ENCODE assay signal across 8 cellular contexts in genomic region chr22:20319745-20320658, GRCh38. TPM values are rescaled to one million over a fixed set of nuclear protein-coding genes. Genes with fewer than 3 reads are reported as not detected.
DNase-seq lines count a peak whose midpoint lies in the region; ATAC-seq and TF ChIP-seq lines count a peak whose summit lies in the region.

DGCR6L (minus strand) TSS chr22:20320060; CDS start chr22:20319988, 72 bp downstream.

- H2AFZ ChIP-seq in OCI-LY1 (ENCODE audit: low read length), result no peak within 1 kb of the TSS

- H4K20me1 ChIP-seq in OCI-LY1 (ENCODE audit: insufficient read depth, low read length), result no peaks in the 10 kb centered on the region

- peaks cover 54% of the 10 kb centered on the region for H3K4me1 ChIP-seq in CD8-positive, alpha-beta memory T cell (ENCODE audit: insufficient read depth, low read length)
- peaks cover 25% of the 10 kb centered on the region for H3K4me1 ChIP-seq in OCI-LY1 (ENCODE audit: insufficient read depth, low read length, severe bottlenecking)

- no peaks in the 10 kb centered on the region for H3F3A ChIP-seq in OCI-LY1 (ENCODE audit: insufficient read depth, low read length)

- CTCF ChIA-PET in CD8-positive, alpha-beta memory T cell (lab: Charles Lee), result interaction anchor here (1.0 to 2.0 kb wide), 5 partner anchors 25 to 98 kb away, joined by 3 to 7 read pairs (median 4); no protein-coding TSS in a partner anchor

- H3K27ac Mint-ChIP-seq in CD8-positive, alpha-beta memory T cell, result peak within 1 kb of the TSS; percentile 81 to 96 (median 93)

- H3K4me1 Mint-ChIP-seq in CD8-positive, alpha-beta memory T cell, result peaks cover 45 to 73% (median 62%) of the 10 kb centered on the region in 3 donors

- peak; percentile 95 to 97 (median 95) for DNase-seq in CD8-positive, alpha-beta memory T cell
- peak; percentile 99 for DNase-seq in HT-29 (ENCODE audit: low spot score)
- DNase-seq in activated T-cell treated with anti-CD3 and anti-CD28 coated beads for 1 hour (ENCODE audit: low read depth), result peak; percentile 99
- DNase-seq in epidermal melanocyte (ENCODE audit: insufficient read length, low spot score), result peak; percentile 98
- DNase-seq in midbrain (lab: John Stamatoyannopoulos, UW), result peak; percentile 93
- DNase-seq in stimulated activated CD8-positive, alpha-beta memory T cell treated with anti-CD3 and anti-CD28 coated beads, Interleukin-15, amount 100 ng/mL, for 48 hours (ENCODE audit: low read depth in 2 of 2), result peak; percentile 95 to 97

- peak within 1 kb of the TSS; percentile 90 for H3K4me3 ChIP-seq in CD8-positive, alpha-beta memory T cell (ENCODE audit: low read length)
- H3K4me3 ChIP-seq in OCI-LY1 (ENCODE audit: low read depth, low read length, poor library complexity, severe bottlenecking), result peak within 1 kb of the TSS; percentile 77

- no peaks in the 10 kb centered on the region for H3K9me3 Mint-ChIP-seq in CD8-positive, alpha-beta memory T cell

- peak within 1 kb of the TSS; percentile 82 for H3K9ac ChIP-seq in OCI-LY1 (ENCODE audit: low read length)

- H3K27ac ChIP-seq in CD8-positive, alpha-beta memory T cell (ENCODE audit: low read depth, low read length), result peak within 1 kb of the TSS; percentile 92
- no peak within 1 kb of the TSS for H3K27ac ChIP-seq in OCI-LY1 (ENCODE audit: low read depth, low read length, poor library complexity, severe bottlenecking)

- H3K27me3 Mint-ChIP-seq in CD8-positive, alpha-beta memory T cell, result no peaks in the 10 kb centered on the region

- no peaks in the 10 kb centered on the region for H3K27me3 ChIP-seq in CD8-positive, alpha-beta memory T cell (ENCODE audit: insufficient read depth, low read length, poor library complexity, severe bottlenecking)
- H3K27me3 ChIP-seq in OCI-LY1 (ENCODE audit: insufficient read depth, low read length), result no peaks in the 10 kb centered on the region

- H3K36me3 Mint-ChIP-seq in CD8-positive, alpha-beta memory T cell, result peaks cover 0 to 15% (median 0%) of the 10 kb centered on the region in 3 donors

- no peaks in the 10 kb centered on the region for H3K79me2 ChIP-seq in OCI-LY1 (ENCODE audit: insufficient read depth, low read length)

- ATAC-seq in GM19455 (IDR thresholded peaks at IDR 0.05; ENCODE audit: unreplicated experiment), result peak; percentile 55

- TF ChIP-seq CTCF in OCI-LY1 (IDR thresholded peaks at IDR 0.05; ENCODE audit: low read length), result no peak

- no peaks in the 10 kb centered on the region for H3K9me3 ChIP-seq in CD8-positive, alpha-beta memory T cell (ENCODE audit: low read length)
- H3K9me3 ChIP-seq in OCI-LY1 (ENCODE audit: low read length), result no peaks in the 10 kb centered on the region

- POLR2A ChIA-PET in CD8-positive, alpha-beta memory T cell (lab: Charles Lee), result interaction anchor here (1.2 kb wide), 1 partner anchor 681 kb away, joined by 3 read pairs; no protein-coding TSS in a partner anchor

- no peaks in the 10 kb centered on the region for H3K9me2 ChIP-seq in OCI-LY1 (ENCODE audit: low read depth, low read length)

- peak within 1 kb of the TSS; percentile 68 for H3K4me2 ChIP-seq in OCI-LY1 (ENCODE audit: low read length)

- peak within 1 kb of the TSS; percentile 91 to 95 (median 92) for H3K4me3 Mint-ChIP-seq in CD8-positive, alpha-beta memory T cell

- H3K36me3 ChIP-seq in CD8-positive, alpha-beta memory T cell (ENCODE audit: insufficient read depth, low read length), result no peaks in the 10 kb centered on the region
- no peaks in the 10 kb centered on the region for H3K36me3 ChIP-seq in OCI-LY1 (ENCODE audit: insufficient read depth, low read length)

RNA-seq across cellular contexts. Expression of gene DGCR6L, which starts in this region (rescaled TPM):
- total RNA-seq in CD8-positive, alpha-beta memory T cell, result 10 to 100 TPM; 46.8 to 48.4 TPM
- polyA plus RNA-seq in CD8-positive, alpha-beta memory T cell, result 150 TPM
- 132 and 163 TPM in 2 replicates for total RNA-seq in HT-29 (2014; rRNA removed; shearing (Covaris generic))
